Comparison of ENCODE assay signal across 24 cellular contexts in the genomic region with DNA sequence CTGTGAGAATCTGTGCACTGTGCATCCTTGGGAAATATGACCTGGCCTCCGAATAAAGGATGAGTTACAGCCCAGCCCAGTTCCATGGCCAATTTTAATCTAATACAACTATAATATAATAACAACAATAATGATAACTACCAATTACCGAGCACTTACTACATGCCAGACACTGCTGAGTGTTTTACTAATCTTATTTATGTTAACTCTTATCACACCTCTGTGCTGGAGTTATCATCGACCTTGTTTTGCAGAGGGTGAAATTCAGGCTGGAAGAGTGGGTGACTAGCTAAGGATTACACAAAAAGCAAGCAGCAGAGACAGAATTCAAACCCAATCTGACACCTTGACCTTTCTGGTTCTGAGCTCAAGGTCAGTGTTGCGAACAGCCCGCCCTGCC.
A peak's percentile ranks its signal among the peaks of the same experiment; 100 is the strongest.
DNase-seq lines count a peak whose midpoint lies in the region; ATAC-seq and TF ChIP-seq lines count a peak whose summit lies in the region.
"Had no signal": no experiment of that assay in that cellular context is flagged by ENCODE, and none has a peak within 500 bp of the region (broad histone marks: within the 10 kb centered on the region; RNA-seq: fewer than 3 reads in every experiment).

No MANE protein-coding gene starts in this region.

- H3K4me1 Mint-ChIP-seq in activated CD4-positive, alpha-beta T cell treated with anti-CD3 and anti-CD28 coated beads, Interleukin-2, amount 10 ng/mL, durations not matched to agents 7 days and 5 days = no peaks in the 10 kb centered on the region

- ATAC-seq in right cardiac atrium = no peak
- ATAC-seq in gastrocnemius medialis = no peak
- ATAC-seq: activated naive CD4-positive, alpha-beta T cell treated with anti-CD3 and anti-CD28 coated beads, Interleukin-2, amount 50 U/mL, for 72 hours had no signal

- POLR2A ChIA-PET in activated CD4-positive, alpha-beta T cell treated with anti-CD3 and anti-CD28 coated beads, Interleukin-2, amount 10 ng/mL, durations not matched to agents 7 days and 5 days (lab: Charles Lee) = no interaction called here

- no peak overlapping the region for H3K27ac Mint-ChIP-seq in activated CD4-positive, alpha-beta T cell treated with anti-CD3 and anti-CD28 coated beads, Interleukin-2, amount 10 ng/mL, durations not matched to agents 7 days and 5 days
- H3K27ac Mint-ChIP-seq: activated naive CD4-positive, alpha-beta T cell treated with anti-CD3 and anti-CD28 coated beads, Interleukin-2, amount 50 U/mL, for 72 hours; nephron progenitor cell had no signal

- no peak overlapping the region for H3K4me3 Mint-ChIP-seq in activated CD4-positive, alpha-beta T cell treated with anti-CD3 and anti-CD28 coated beads, Interleukin-2, amount 10 ng/mL, durations not matched to agents 7 days and 5 days
- H3K4me3 Mint-ChIP-seq: nephron progenitor cell had no signal

- H3K36me3 ChIP-seq in BE2C (no peaks in the 10 kb centered on the region), WERI-Rb-1 (no peaks in the 10 kb centered on the region), gastrocnemius medialis (no peaks in the 10 kb centered on the region)
- H3K36me3 ChIP-seq: cardiac muscle cell, esophagus squamous epithelium, ovary, right lobe of liver had no signal

- CTCF ChIA-PET in activated CD4-positive, alpha-beta T cell treated with anti-CD3 and anti-CD28 coated beads, Interleukin-2, amount 10 ng/mL, durations not matched to agents 7 days and 5 days (lab: Charles Lee) = interaction anchor here (0.9 to 1.4 kb wide), 3 partner anchors 9 to 27 kb away, joined by 3 to 5 read pairs (median 4); no protein-coding TSS in a partner anchor

- peaks cover 14% of the 10 kb centered on the region for H3K4me1 ChIP-seq in BE2C
- peaks cover 23% of the 10 kb centered on the region for H3K4me1 ChIP-seq in right cardiac atrium (ENCODE audit: control insufficient read depth, insufficient read depth, low read length)
- peaks cover 54 to 62% of the 10 kb centered on the region in 2 donors for H3K4me1 ChIP-seq in gastrocnemius medialis
- H3K4me1 ChIP-seq: right lobe of liver had no signal

- 30% methylated on average over 5 of the region's 5 CpGs for WGBS in right cardiac atrium

- no peak for TF ChIP-seq POLR2A in gastrocnemius medialis (IDR thresholded peaks at IDR 0.05)

- peak; percentile 18 for DNase-seq in BE2C
- DNase-seq in WERI-Rb-1 = no peak
- DNase-seq in right cardiac atrium = no peak
- no peak for DNase-seq in gastrocnemius medialis
- DNase-seq in activated CD4-positive, alpha-beta T cell treated with anti-CD3 and anti-CD28 coated beads, Interleukin-2, amount 10 ng/mL, durations not matched to agents 7 days and 5 days = no peak
- DNase-seq in posterior vena cava (ENCODE audit: low spot score) = no peak
- no peak for DNase-seq in medulla oblongata (ENCODE audit: extremely low spot score)
- DNase-seq: ACHN; activated CD4-positive, alpha-beta T cell treated with anti-CD3 and anti-CD28 coated beads for 1 hour; activated T-cell treated with anti-CD3 and anti-CD28 coated beads for 4 hours; DMS53; esophagus squamous epithelium; foreskin melanocyte; HCEC 1CT; IMR-90; NCI-H1930; NCI-H226; nephron progenitor cell; stimulated activated naive CD4-positive, alpha-beta T cell treated with Interleukin-2 at 50 U/mL for 16 hours; T-helper 2 cell had no signal

- H3K27me3 Mint-ChIP-seq in activated CD4-positive, alpha-beta T cell treated with anti-CD3 and anti-CD28 coated beads, Interleukin-2, amount 10 ng/mL, durations not matched to agents 7 days and 5 days = no peaks in the 10 kb centered on the region

- intact Hi-C loops in right cardiac atrium (cut with DNase I) (loop anchor here in 3 of 4 donors (5.0 to 10.0 kb wide), 3 partner anchors 39 to 79 kb away; no protein-coding TSS in a partner anchor), gastrocnemius medialis (cut with DNase I; ENCODE audit: low total_unique reads) (no loop called here), posterior vena cava (cut with DNase I) (no loop called here)

- H3K27me3 ChIP-seq in BE2C (no peaks in the 10 kb centered on the region; the same call in 1 of the 2 replicates), WERI-Rb-1 (ENCODE audit: insufficient read depth, low read depth, severe bottlenecking) (no peaks in the 10 kb centered on the region), right cardiac atrium (ENCODE audit: control insufficient read depth, insufficient read depth) (no peaks in the 10 kb centered on the region), gastrocnemius medialis (no peaks in the 10 kb centered on the region)
- H3K27me3 ChIP-seq: cardiac muscle cell, esophagus squamous epithelium, ovary, right lobe of liver had no signal

- in situ Hi-C loops in gastrocnemius medialis (cut with MboI; ENCODE audit: low sequenced_read_pairs in 4 of 4) = no loop called here

- H3K9me3 ChIP-seq in BE2C (no peaks in the 10 kb centered on the region), WERI-Rb-1 (ENCODE audit: severe bottlenecking) (no peaks in the 10 kb centered on the region), right cardiac atrium (ENCODE audit: control insufficient read depth, low read length) (no peaks in the 10 kb centered on the region), gastrocnemius medialis (no peaks in the 10 kb centered on the region)
- H3K9me3 ChIP-seq: esophagus squamous epithelium, ovary, right lobe of liver had no signal

- H3K4me3 ChIP-seq in BE2C (ENCODE audit: low read depth, low read length) (no peak overlapping the region), WERI-Rb-1 (ENCODE audit: low read depth, low read length) (no peak overlapping the region), right cardiac atrium (ENCODE audit: low read length) (no peak overlapping the region), gastrocnemius medialis (no peak overlapping the region)
- H3K4me3 ChIP-seq: cardiac muscle cell, esophagus squamous epithelium, ovary, right lobe of liver had no signal

- TF ChIP-seq CTCF in BE2C (IDR thresholded peaks at IDR 0.05; ENCODE audit: low read depth, low read length) (no peak), WERI-Rb-1 (IDR thresholded peaks at IDR 0.05; ENCODE audit: low read depth, low read length) (no peak), gastrocnemius medialis (IDR thresholded peaks at IDR 0.05 in 4 of 5, conservative IDR thresholded peaks at IDR 0.05 in 1 of 5) (no peak)

- no peaks in the 10 kb centered on the region for H3K9me3 Mint-ChIP-seq in activated CD4-positive, alpha-beta T cell treated with anti-CD3 and anti-CD28 coated beads, Interleukin-2, amount 10 ng/mL, durations not matched to agents 7 days and 5 days
- H3K9me3 Mint-ChIP-seq: activated naive CD4-positive, alpha-beta T cell treated with anti-CD3 and anti-CD28 coated beads, Interleukin-2, amount 50 U/mL, for 72 hours; nephron progenitor cell had no signal

- H3K27ac ChIP-seq in WERI-Rb-1 (peak overlapping the region; percentile 91), right cardiac atrium (ENCODE audit: low read length) (peak overlapping the region; percentile 65), gastrocnemius medialis (peak overlapping the region; percentile 29 to 72 (median 44))
- H3K27ac ChIP-seq: cardiac muscle cell, right lobe of liver had no signal

- no peaks in the 10 kb centered on the region for H3K36me3 Mint-ChIP-seq in activated CD4-positive, alpha-beta T cell treated with anti-CD3 and anti-CD28 coated beads, Interleukin-2, amount 10 ng/mL, durations not matched to agents 7 days and 5 days (ENCODE audit: low read depth)
- H3K36me3 Mint-ChIP-seq: activated naive CD4-positive, alpha-beta T cell treated with anti-CD3 and anti-CD28 coated beads, Interleukin-2, amount 50 U/mL, for 72 hours had no signal

Comparison
In these comparisons a context has a peak if more than half of its experiments do, and no peak if none do; other contexts are left out.
1. intact Hi-C loops: an anchor here in right cardiac atrium (5.0 to 10.0 kb wide); none called in gastrocnemius medialis and posterior vena cava.